Comparison of ENCODE assay signal across 8 cellular contexts in the genomic region with DNA sequence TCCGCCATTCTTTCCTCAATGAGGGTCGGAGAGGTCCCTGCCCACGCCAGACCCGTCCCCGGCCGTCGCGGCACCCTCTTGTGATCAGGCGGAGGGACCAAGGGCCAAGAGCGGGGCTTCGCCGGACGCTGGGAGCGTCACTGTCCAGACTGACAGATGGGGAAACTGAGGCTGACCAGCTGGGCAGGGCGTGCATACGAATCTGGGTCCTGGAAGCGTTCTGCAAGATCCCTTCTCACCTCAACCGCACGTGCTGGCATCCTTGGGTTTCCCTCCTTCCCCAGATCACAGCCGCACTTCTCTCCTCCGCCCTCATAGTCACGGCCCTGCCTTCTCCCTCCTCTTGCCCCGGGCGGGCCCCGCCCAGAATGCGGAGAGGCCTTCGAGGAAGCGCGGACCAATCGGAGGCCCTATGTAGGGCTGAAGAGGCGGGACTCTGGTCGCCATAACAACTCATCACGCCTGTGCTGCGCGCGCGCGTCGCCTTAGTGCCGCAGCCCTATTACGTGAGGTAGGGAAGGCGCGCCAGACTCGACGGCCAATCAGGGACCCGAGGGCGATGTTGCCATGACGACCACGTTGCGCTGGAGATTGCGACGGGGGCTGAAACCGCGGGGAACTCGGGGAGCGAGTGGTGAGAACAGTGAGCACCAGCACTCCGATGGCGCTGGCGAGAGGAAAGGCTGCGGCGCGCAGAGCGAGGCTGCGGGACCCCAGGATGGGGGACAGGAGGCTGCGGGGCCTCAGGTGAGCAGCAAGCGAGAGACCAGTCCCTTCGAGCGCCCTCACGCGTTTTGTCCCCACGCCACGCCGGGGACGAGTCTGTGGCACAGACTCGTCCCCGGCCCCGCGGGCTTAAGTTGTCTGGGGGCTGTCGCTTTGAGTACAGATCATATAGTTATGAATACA. TPM values are rescaled to one million over a fixed set of nuclear protein-coding genes. Genes with fewer than 3 reads are reported as not detected.
DNase-seq lines count a peak whose midpoint lies in the region; ATAC-seq and TF ChIP-seq lines count a peak whose summit lies in the region.

No MANE protein-coding gene starts in this region.

- H3K9me3 ChIP-seq in CD4-positive, alpha-beta memory T cell (ENCODE audit: control insufficient read depth in 1 of 2, low read length in 2 of 2): no peaks in the 10 kb centered on the region

- peak; percentile 98 to 100 (median 99) for DNase-seq in CD4-positive, alpha-beta memory T cell
- DNase-seq in NCI-H82 (lab: John Stamatoyannopoulos, UW): peak; percentile 100
- peak; percentile 100 for DNase-seq in activated CD4-positive, alpha-beta memory T cell treated with anti-CD3 and anti-CD28 coated beads for 36 hours
- peak; percentile 100 for DNase-seq in ecto neural progenitor cell (ENCODE audit: low spot score)
- DNase-seq in lower leg skin (ENCODE audit: low spot score in 2 of 2): peak; percentile 100
- DNase-seq in stimulated activated CD4-positive, alpha-beta T cell treated with anti-CD3 and anti-CD28 coated beads, Interleukin-4, amount 100 ng/mL, for 4 hours: peak; percentile 97 to 99

- POLR2A ChIA-PET in CD4-positive, alpha-beta memory T cell (lab: Charles Lee; ENCODE audit: partially characterized antibody): interaction anchor here (0.9 to 2.0 kb wide), 6 partner anchors 7 to 56 kb away, joined by 3 to 7 read pairs (median 4); partner anchors contain the start of genes ZNF132 and ZNF584
- POLR2A ChIA-PET in activated CD4-positive, alpha-beta memory T cell treated with anti-CD3 and anti-CD28 coated beads for 36 hours (lab: Charles Lee): no interaction called here

- H3K4me1 Mint-ChIP-seq in CD4-positive, alpha-beta memory T cell: peaks cover 5 to 20% (median 10%) of the 10 kb centered on the region in 4 donors
- peaks cover 18% of the 10 kb centered on the region for H3K4me1 Mint-ChIP-seq in activated CD4-positive, alpha-beta memory T cell treated with anti-CD3 and anti-CD28 coated beads for 36 hours (ENCODE audit: low read depth)

- H3K27ac ChIP-seq in CD4-positive, alpha-beta memory T cell (ENCODE audit: low read depth, low read length): peak overlapping the region; percentile 74

- CTCF ChIA-PET in CD4-positive, alpha-beta memory T cell (lab: Charles Lee; ENCODE audit: partially characterized antibody): no interaction called here
- CTCF ChIA-PET in activated CD4-positive, alpha-beta memory T cell treated with anti-CD3 and anti-CD28 coated beads for 36 hours (lab: Charles Lee): no interaction called here

- no peak for TF ChIP-seq POLR2A in lower leg skin (IDR thresholded peaks at IDR 0.05)

- peak overlapping the region; percentile 57 to 59 for H3K4me3 ChIP-seq in CD4-positive, alpha-beta memory T cell (ENCODE audit: low read length in 2 of 2)
- peak overlapping the region; percentile 32 for H3K4me3 ChIP-seq in lower leg skin (ENCODE audit: low read depth, poor library complexity, severe bottlenecking)

- H3K36me3 Mint-ChIP-seq in CD4-positive, alpha-beta memory T cell: peaks cover 0 to 3% of the 10 kb centered on the region in 2 donors
- peaks cover 2% of the 10 kb centered on the region for H3K36me3 Mint-ChIP-seq in activated CD4-positive, alpha-beta memory T cell treated with anti-CD3 and anti-CD28 coated beads for 36 hours

- peaks cover 8% of the 10 kb centered on the region for H3K27me3 ChIP-seq in CD4-positive, alpha-beta memory T cell (ENCODE audit: insufficient read depth, low read length)

- peaks cover 20% of the 10 kb centered on the region for H3K4me1 ChIP-seq in CD4-positive, alpha-beta memory T cell (ENCODE audit: insufficient read depth, low read length)

- peak overlapping the region; percentile 89 to 99 (median 97) for H3K27ac Mint-ChIP-seq in CD4-positive, alpha-beta memory T cell
- peak overlapping the region; percentile 77 for H3K27ac Mint-ChIP-seq in activated CD4-positive, alpha-beta memory T cell treated with anti-CD3 and anti-CD28 coated beads for 36 hours

- 3% methylated on average over 62 to 75 of the region's 79 CpGs for WGBS in lower leg skin, 2 donors

- no peak for TF ChIP-seq CTCF in lower leg skin (IDR thresholded peaks at IDR 0.05)

- peaks cover 6 to 9% of the 10 kb centered on the region in 2 donors for H3K27me3 Mint-ChIP-seq in CD4-positive, alpha-beta memory T cell
- peaks cover 3% of the 10 kb centered on the region for H3K27me3 Mint-ChIP-seq in activated CD4-positive, alpha-beta memory T cell treated with anti-CD3 and anti-CD28 coated beads for 36 hours

- intact Hi-C loops in CD4-positive, alpha-beta memory T cell (cut with micrococcal nuclease): loop anchor here (1.0 to 2.0 kb wide), 11 partner anchors 14 to 218 kb away; partner anchors contain the start of genes ERVK3-1, MZF1, RPS5 and ZNF132
- intact Hi-C loops in activated CD4-positive, alpha-beta memory T cell treated with anti-CD3 and anti-CD28 coated beads for 36 hours (cut with micrococcal nuclease): loop anchor here (1.0 to 10.0 kb wide), 7 partner anchors 14 to 486 kb away; partner anchors contain the start of genes RPS5, ZNF274, ZNF417 and ZNF446
- intact Hi-C loops in lower leg skin (cut with DNase I; ENCODE audit: low total_unique reads): no loop called here

- H3K9me3 Mint-ChIP-seq in CD4-positive, alpha-beta memory T cell: peaks cover 0 to 4% (median 0%) of the 10 kb centered on the region in 8 donors
- no peaks in the 10 kb centered on the region for H3K9me3 Mint-ChIP-seq in activated CD4-positive, alpha-beta memory T cell treated with anti-CD3 and anti-CD28 coated beads for 36 hours

- peak; percentile 98 for ATAC-seq in GM19397 (IDR thresholded peaks at IDR 0.05; ENCODE audit: unreplicated experiment)
- peak; percentile 97 for ATAC-seq in HG03565 (IDR thresholded peaks at IDR 0.05; ENCODE audit: unreplicated experiment)

- no peaks in the 10 kb centered on the region for H3K36me3 ChIP-seq in CD4-positive, alpha-beta memory T cell (ENCODE audit: insufficient read depth, low read length)

- peak overlapping the region; percentile 87 to 97 (median 91) for H3K4me3 Mint-ChIP-seq in CD4-positive, alpha-beta memory T cell
- peak overlapping the region; percentile 82 for H3K4me3 Mint-ChIP-seq in activated CD4-positive, alpha-beta memory T cell treated with anti-CD3 and anti-CD28 coated beads for 36 hours

RNA-seq across cellular contexts. Expression of gene RNF225, which starts 5.7 kb away (rescaled TPM):
- under 1 TPM in 1 of 2 experiments, not detected in 1; 0.47 TPM for total RNA-seq in CD4-positive, alpha-beta memory T cell
- not detected for polyA plus RNA-seq in CD4-positive, alpha-beta memory T cell
- under 1 TPM; 0.21 to 0.31 TPM for total RNA-seq in activated CD4-positive, alpha-beta memory T cell treated with anti-CD3 and anti-CD28 coated beads for 36 hours
- total RNA-seq in lower leg skin: 10 to 100 TPM; 30.4 to 62.7 (median 42.7) TPM

RNA-seq across cellular contexts. Expression of gene ZNF584, which starts 7.3 kb away (rescaled TPM):
- total RNA-seq in CD4-positive, alpha-beta memory T cell: 10 to 100 TPM; 10.3 to 10.7 TPM
- polyA plus RNA-seq in CD4-positive, alpha-beta memory T cell: 1 to 10 TPM; 6.6 to 9.1 TPM
- total RNA-seq in activated CD4-positive, alpha-beta memory T cell treated with anti-CD3 and anti-CD28 coated beads for 36 hours: 10 to 100 TPM in 1 of 2 experiments, 1 to 10 TPM in 1; 8.3 to 10.7 TPM
- total RNA-seq in lower leg skin: 10 to 100 TPM; 16.9 to 28.6 (median 23.4) TPM

RNA-seq across cellular contexts. Expression of gene RPS5, which starts 14.1 kb away (rescaled TPM):
- total RNA-seq in CD4-positive, alpha-beta memory T cell: 1,000 to 10,000 TPM; 1,267 to 1,360 TPM
- 1,000 to 10,000 TPM; 1,172 to 1,304 TPM for polyA plus RNA-seq in CD4-positive, alpha-beta memory T cell
- total RNA-seq in activated CD4-positive, alpha-beta memory T cell treated with anti-CD3 and anti-CD28 coated beads for 36 hours: 1,000 to 10,000 TPM; 1,415 to 1,438 TPM
- 1,000 to 10,000 TPM; 1,758 to 2,840 (median 2,497) TPM for total RNA-seq in lower leg skin

RNA-seq across cellular contexts. Expression of gene ZNF837, which starts 20.3 kb away (rescaled TPM):
- 1 to 10 TPM; 3.4 to 3.5 TPM for total RNA-seq in CD4-positive, alpha-beta memory T cell
- 1 to 10 TPM; 3.8 to 4.6 TPM for polyA plus RNA-seq in CD4-positive, alpha-beta memory T cell
- 1 to 10 TPM; 2.1 to 2.4 TPM for total RNA-seq in activated CD4-positive, alpha-beta memory T cell treated with anti-CD3 and anti-CD28 coated beads for 36 hours
- total RNA-seq in lower leg skin: 10 to 100 TPM in 2 of 4 donors, 1 to 10 TPM in 2; 4.7 to 12.0 (median 8.5) TPM

RNA-seq across cellular contexts. Expression of gene ZNF497, which starts 38.6 kb away (rescaled TPM):
- total RNA-seq in CD4-positive, alpha-beta memory T cell: 1 to 10 TPM; 1.7 to 2.0 TPM
- 1 to 10 TPM in 1 of 2 donors, under 1 TPM in 1; 0.46 to 1.2 TPM for polyA plus RNA-seq in CD4-positive, alpha-beta memory T cell
- under 1 TPM; 0.31 to 0.93 TPM for total RNA-seq in activated CD4-positive, alpha-beta memory T cell treated with anti-CD3 and anti-CD28 coated beads for 36 hours
- total RNA-seq in lower leg skin: 1 to 10 TPM; 1.4 to 3.1 (median 1.5) TPM

Comparison
In these comparisons a context has a peak if more than half of its experiments do, and no peak if none do; other contexts are left out.
1. Peak in every context shown above with its lines: DNase-seq, ATAC-seq, H3K4me3 ChIP-seq and H3K27ac ChIP-seq.
2. RNA of gene RNF225, which starts 5.7 kb away (total RNA-seq): 30.4 to 62.7 TPM in lower leg skin; 0.47 TPM in CD4-positive, alpha-beta memory T cell and 0.21 to 0.31 TPM in activated CD4-positive, alpha-beta memory T cell treated with anti-CD3 and anti-CD28 coated beads for 36 hours; every median in the first group is over 10 times any median in the second.